8 cellular contexts compared by ENCODE assay signal in the genomic region with DNA sequence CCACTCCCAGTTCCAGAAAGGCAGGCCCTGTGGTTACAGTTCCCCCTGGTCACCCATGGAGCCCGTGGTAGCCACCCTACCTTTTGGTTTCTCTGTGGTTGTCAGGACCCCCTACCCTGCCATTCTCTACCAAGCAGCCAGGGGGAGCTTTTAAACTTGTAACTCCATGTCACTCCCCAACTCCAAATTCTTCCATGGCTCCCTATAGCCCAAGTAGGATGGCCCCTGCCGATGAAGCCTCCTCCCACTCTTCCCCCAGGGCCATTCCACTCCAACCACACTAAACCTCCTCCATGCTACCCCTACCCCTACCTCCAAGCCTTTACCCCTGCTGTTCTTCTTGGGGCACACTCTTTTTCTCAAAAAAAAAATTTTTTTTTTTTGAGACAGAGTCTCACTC. TPM values are rescaled to one million over a fixed set of nuclear protein-coding genes. Genes with fewer than 3 reads are reported as not detected.
DNase-seq lines count a peak whose midpoint lies in the region; ATAC-seq and TF ChIP-seq lines count a peak whose summit lies in the region.

No MANE protein-coding gene starts in this region.

- POLR2A ChIA-PET in HEK293 (lab: Yijun Ruan, JAX): interaction anchor here (1.8 kb wide), 1 partner anchor 34 kb away, joined by 8 read pairs; the partner anchor contains the start of gene DNMT1

- H3K27me3 ChIP-seq in ovary: no peaks in the 10 kb centered on the region

- no peak for TF ChIP-seq POLR2A in ovary (IDR thresholded peaks at IDR 0.05)

- TF ChIP-seq CTCF in HEK293 (tag by site-specific recombination; IDR thresholded peaks at IDR 0.05): 0 out of 2 replicates have a peak, but pooled peaks have one; percentile 40
- TF ChIP-seq CTCF in ovary (IDR thresholded peaks at IDR 0.05): peak in 2 of 3 donors; percentile 20 to 23

- H3K36me3 ChIP-seq in HEK293 (ENCODE audit: control insufficient read depth in 2 of 2, insufficient read depth in 1 of 2, low read length in 2 of 2) (peaks cover 0 to 8% of the 10 kb centered on the region in 2 experiments; a peak in 1 of 3 replicates), ovary (no peaks in the 10 kb centered on the region)

- H3K4me1 ChIP-seq in HEK293 (ENCODE audit: control insufficient read depth, insufficient read depth, low read length): no peaks in the 10 kb centered on the region
- H3K4me1 ChIP-seq in ovary (ENCODE audit: insufficient read depth): peaks cover 10% of the 10 kb centered on the region

- H3K27ac ChIP-seq in HEK293 (ENCODE audit: extremely low read depth, low read depth, low read length) (no peak overlapping the region), ovary (peak overlapping the region in 1 of 2 donors; percentile 55)

- intact Hi-C loops in ovary (cut with DNase I): loop anchor here in 1 of 4 donors (10.0 kb wide), 1 partner anchor 114 kb away; the partner anchor contains the start of genes EIF3G and P2RY11

- DNase-seq in DMS153 (lab: John Stamatoyannopoulos, UW): peak; percentile 27
- DNase-seq in T-helper 22 cell (ENCODE audit: low read depth): peak; percentile 13
- DNase-seq in effector CD4-positive, alpha-beta T cell: peak; percentile 21
- peak in 1 of 5 donors; percentile 39 for DNase-seq in ovary
- no peak for DNase-seq in NCI-H226

- CTCF ChIA-PET in HEK293 (lab: Yijun Ruan, JAX): interaction anchor here (0.6 to 4.7 kb wide), 8 partner anchors 9 to 163 kb away, joined by 3 to 38 read pairs (median 3); no protein-coding TSS in a partner anchor

- ATAC-seq in HG02852 (IDR thresholded peaks at IDR 0.05; ENCODE audit: unreplicated experiment) (no peak), GM21723 (IDR thresholded peaks at IDR 0.05; ENCODE audit: unreplicated experiment) (no peak)

- no peak overlapping the region for H3K4me3 ChIP-seq in HEK293 (ENCODE audit: low read depth, low read length)
- H3K4me3 ChIP-seq in ovary: no peak overlapping the region

- no peaks in the 10 kb centered on the region for H3K9me3 ChIP-seq in HEK293 (ENCODE audit: control insufficient read depth, insufficient read depth, low read depth, low read length)
- H3K9me3 ChIP-seq in ovary: no peaks in the 10 kb centered on the region

- WGBS in ovary, 3 donors: 40 to 52% (median 42%) methylated on average over 2 of the region's 2 CpGs

- TF ChIP-seq EP300 in ovary (IDR thresholded peaks at IDR 0.05): no peak

TF ChIP-seq in HEK293, 187 proteins besides CTCF, POLR2A, EP300 and RAD21 (continues in another document):
- no peak for TF ChIP-seq KLF9 (tag by site-specific recombination; IDR thresholded peaks at IDR 0.05; ENCODE audit: low read depth)
- no peak for TF ChIP-seq ZNF416 (tag by site-specific recombination; IDR thresholded peaks at IDR 0.05)
- peak; percentile 33; the same call in 1 of the 2 replicates for TF ChIP-seq EGR2 (tag by site-specific recombination; IDR thresholded peaks at IDR 0.05; ENCODE audit: low read depth)
- TF ChIP-seq ZNF654 (tag by site-specific recombination; IDR thresholded peaks at IDR 0.05; ENCODE audit: low read depth): peak; percentile 36
- no peak for TF ChIP-seq ZFP69B (tag by site-specific recombination; IDR thresholded peaks at IDR 0.05)
- peak; percentile 96; the same call in 1 of the 2 replicates for TF ChIP-seq ZNF121 (tag by site-specific recombination; IDR thresholded peaks at IDR 0.05)
- no peak for TF ChIP-seq ZNF202 (tag by site-specific recombination; IDR thresholded peaks at IDR 0.05; ENCODE audit: borderline replicate concordance)
- TF ChIP-seq KLF16 (tag by site-specific recombination; IDR thresholded peaks at IDR 0.05): no peak
- no peak for TF ChIP-seq ZNF658 (tag by site-specific recombination; IDR thresholded peaks at IDR 0.05)
- TF ChIP-seq, protein P1, sequence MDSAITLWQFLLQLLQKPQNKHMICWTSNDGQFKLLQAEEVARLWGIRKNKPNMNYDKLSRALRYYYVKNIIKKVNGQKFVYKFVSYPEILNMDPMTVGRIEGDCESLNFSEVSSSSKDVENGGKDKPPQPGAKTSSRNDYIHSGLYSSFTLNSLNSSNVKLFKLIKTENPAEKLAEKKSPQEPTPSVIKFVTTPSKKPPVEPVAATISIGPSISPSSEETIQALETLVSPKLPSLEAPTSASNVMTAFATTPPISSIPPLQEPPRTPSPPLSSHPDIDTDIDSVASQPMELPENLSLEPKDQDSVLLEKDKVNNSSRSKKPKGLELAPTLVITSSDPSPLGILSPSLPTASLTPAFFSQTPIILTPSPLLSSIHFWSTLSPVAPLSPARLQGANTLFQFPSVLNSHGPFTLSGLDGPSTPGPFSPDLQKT (IDR thresholded peaks at IDR 0.05; ENCODE audit: borderline replicate concordance, low read depth, low read length): no peak
- peak; percentile 81 for TF ChIP-seq ZBTB48 (tag by site-specific recombination; IDR thresholded peaks at IDR 0.05)
- TF ChIP-seq GFI1B (tag by site-specific recombination; IDR thresholded peaks at IDR 0.05): no peak
- TF ChIP-seq BCL11B (tag by site-specific recombination; IDR thresholded peaks at IDR 0.05; ENCODE audit: low read depth): no peak
- peak; percentile 97 for TF ChIP-seq ZNF16 (tag by site-specific recombination; IDR thresholded peaks at IDR 0.05; ENCODE audit: low read depth)
- TF ChIP-seq, protein P2, sequence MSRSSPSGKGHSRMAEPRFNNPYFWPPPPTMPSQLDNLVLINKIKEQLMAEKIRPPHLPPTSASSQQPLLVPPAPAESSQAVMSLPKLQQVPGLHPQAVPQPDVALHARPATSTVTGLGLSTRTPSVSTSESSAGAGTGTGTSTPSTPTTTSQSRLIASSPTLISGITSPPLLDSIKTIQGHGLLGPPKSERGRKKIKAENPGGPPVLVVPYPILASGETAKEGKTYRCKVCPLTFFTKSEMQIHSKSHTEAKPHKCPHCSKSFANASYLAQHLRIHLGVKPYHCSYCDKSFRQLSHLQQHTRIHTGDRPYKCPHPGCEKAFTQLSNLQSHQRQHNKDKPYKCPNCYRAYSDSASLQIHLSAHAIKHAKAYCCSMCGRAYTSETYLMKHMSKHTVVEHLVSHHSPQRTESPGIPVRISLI (tag by site-specific recombination; IDR thresholded peaks at IDR 0.05): peak; percentile 89
- no peak for TF ChIP-seq ZNF791 (tag by site-specific recombination; IDR thresholded peaks at IDR 0.05)
- no peak for TF ChIP-seq ZNF600 (tag by site-specific recombination; IDR thresholded peaks at IDR 0.05)
- no peak for TF ChIP-seq ZBTB7A (tag by site-specific recombination; IDR thresholded peaks at IDR 0.05; ENCODE audit: low read depth)
- no peak for TF ChIP-seq ZNF169 (tag by site-specific recombination; IDR thresholded peaks at IDR 0.05)
- TF ChIP-seq ZNF518A (tag by site-specific recombination; conservative IDR thresholded peaks at IDR 0.05; ENCODE audit: low read depth): no peak

RNA-seq across cellular contexts. Expression of gene S1PR2, which starts 2.2 kb away (rescaled TPM):
- total RNA-seq in ovary: 10 to 100 TPM in 4 of 7 donors, 1 to 10 TPM in 3; 3.6 to 25.9 (median 12.7) TPM
- polyA plus RNA-seq in ovary: 1 to 10 TPM; 4.9 to 5.1 TPM

RNA-seq across cellular contexts. Expression of gene MRPL4, which starts 23.1 kb away (rescaled TPM):
- 10 to 100 TPM; 42.2 to 73.3 (median 58.9) TPM for total RNA-seq in ovary
- 10 to 100 TPM in 1 of 2 donors, 1 to 10 TPM in 1; 4.7 to 60.6 TPM for polyA plus RNA-seq in ovary

RNA-seq across cellular contexts. Expression of gene DNMT1, which starts 34.2 kb away (rescaled TPM):
- total RNA-seq in ovary: 10 to 100 TPM; 28.1 to 74.2 (median 41.8) TPM
- polyA plus RNA-seq in ovary: 10 to 100 TPM; 19.8 to 60.2 TPM

RNA-seq across cellular contexts. Expression of gene ICAM1, which starts 42.0 kb away (rescaled TPM):
- 100 to 1,000 TPM in 1 of 7 donors, 10 to 100 TPM in 6; 12.1 to 116 (median 18.7) TPM for total RNA-seq in ovary
- 10 to 100 TPM; 12.3 to 20.6 TPM for polyA plus RNA-seq in ovary

RNA-seq across cellular contexts. Expression of gene ICAM4, which starts 57.8 kb away (rescaled TPM):
- 1 to 10 TPM in 2 of 7 donors, under 1 TPM in 5; 0.26 to 3.3 (median 0.60) TPM for total RNA-seq in ovary
- polyA plus RNA-seq in ovary: under 1 TPM; 0.17 to 0.29 TPM
